In the genomic region with DNA sequence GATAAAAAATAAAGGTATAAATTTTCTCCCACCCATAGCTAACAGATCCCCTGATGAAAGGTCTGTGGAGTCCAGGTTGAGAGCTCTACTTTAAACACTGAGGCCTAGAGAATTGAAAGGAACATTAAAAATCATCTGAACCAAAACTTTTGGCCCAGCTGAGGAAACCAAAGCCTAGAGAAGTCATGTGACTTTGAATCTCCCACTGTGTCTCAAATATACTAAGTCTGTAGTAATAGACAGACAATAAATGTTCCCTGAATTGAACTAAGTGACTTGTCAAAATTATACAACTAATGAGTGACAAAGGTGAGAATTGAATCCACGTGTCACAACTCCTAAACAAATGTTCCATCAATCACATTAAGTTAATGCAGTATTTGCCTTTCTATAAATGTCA, we compare ENCODE assay signal across 3 cellular contexts.
TF ChIP-seq lines count a peak whose summit lies in the region.

No MANE protein-coding gene starts in this region.

TF ChIP-seq in HEK293, 187 proteins besides CTCF, POLR2A, EP300 and RAD21:
- TF ChIP-seq ZBTB1 (tag by site-specific recombination; IDR thresholded peaks at IDR 0.05) = no peak
- TF ChIP-seq, protein P1, sequence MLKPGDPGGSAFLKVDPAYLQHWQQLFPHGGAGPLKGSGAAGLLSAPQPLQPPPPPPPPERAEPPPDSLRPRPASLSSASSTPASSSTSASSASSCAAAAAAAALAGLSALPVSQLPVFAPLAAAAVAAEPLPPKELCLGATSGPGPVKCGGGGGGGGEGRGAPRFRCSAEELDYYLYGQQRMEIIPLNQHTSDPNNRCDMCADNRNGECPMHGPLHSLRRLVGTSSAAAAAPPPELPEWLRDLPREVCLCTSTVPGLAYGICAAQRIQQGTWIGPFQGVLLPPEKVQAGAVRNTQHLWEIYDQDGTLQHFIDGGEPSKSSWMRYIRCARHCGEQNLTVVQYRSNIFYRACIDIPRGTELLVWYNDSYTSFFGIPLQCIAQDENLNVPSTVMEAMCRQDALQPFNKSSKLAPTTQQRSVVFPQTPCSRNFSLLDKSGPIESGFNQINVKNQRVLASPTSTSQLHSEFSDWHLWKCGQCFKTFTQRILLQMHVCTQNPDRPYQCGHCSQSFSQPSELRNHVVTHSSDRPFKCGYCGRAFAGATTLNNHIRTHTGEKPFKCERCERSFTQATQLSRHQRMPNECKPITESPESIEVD (tag by site-specific recombination; IDR thresholded peaks at IDR 0.05) = peak; percentile 39; the same call in 1 of the 2 replicates
- TF ChIP-seq, protein P2, sequence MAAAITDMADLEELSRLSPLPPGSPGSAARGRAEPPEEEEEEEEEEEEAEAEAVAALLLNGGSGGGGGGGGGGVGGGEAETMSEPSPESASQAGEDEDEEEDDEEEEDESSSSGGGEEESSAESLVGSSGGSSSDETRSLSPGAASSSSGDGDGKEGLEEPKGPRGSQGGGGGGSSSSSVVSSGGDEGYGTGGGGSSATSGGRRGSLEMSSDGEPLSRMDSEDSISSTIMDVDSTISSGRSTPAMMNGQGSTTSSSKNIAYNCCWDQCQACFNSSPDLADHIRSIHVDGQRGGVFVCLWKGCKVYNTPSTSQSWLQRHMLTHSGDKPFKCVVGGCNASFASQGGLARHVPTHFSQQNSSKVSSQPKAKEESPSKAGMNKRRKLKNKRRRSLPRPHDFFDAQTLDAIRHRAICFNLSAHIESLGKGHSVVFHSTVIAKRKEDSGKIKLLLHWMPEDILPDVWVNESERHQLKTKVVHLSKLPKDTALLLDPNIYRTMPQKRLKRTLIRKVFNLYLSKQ (tag by site-specific recombination; IDR thresholded peaks at IDR 0.05; ENCODE audit: borderline replicate concordance) = no peak

TF ChIP-seq in HEK293T, 16 proteins besides CTCF, POLR2A, EP300 and RAD21:
- TF ChIP-seq, protein P3, sequence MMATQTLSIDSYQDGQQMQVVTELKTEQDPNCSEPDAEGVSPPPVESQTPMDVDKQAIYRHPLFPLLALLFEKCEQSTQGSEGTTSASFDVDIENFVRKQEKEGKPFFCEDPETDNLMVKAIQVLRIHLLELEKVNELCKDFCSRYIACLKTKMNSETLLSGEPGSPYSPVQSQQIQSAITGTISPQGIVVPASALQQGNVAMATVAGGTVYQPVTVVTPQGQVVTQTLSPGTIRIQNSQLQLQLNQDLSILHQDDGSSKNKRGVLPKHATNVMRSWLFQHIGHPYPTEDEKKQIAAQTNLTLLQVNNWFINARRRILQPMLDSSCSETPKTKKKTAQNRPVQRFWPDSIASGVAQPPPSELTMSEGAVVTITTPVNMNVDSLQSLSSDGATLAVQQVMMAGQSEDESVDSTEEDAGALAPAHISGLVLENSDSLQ (IDR thresholded peaks at IDR 0.05) = peak; percentile 72; the same call in 1 of the 2 replicates
- TF ChIP-seq NFRKB (IDR thresholded peaks at IDR 0.05) = no peak

TF ChIP-seq in K562, 482 proteins besides CTCF, POLR2A, EP300 and RAD21:
- TF ChIP-seq ATF1 (CRISPR knock-in tag; IDR thresholded peaks at IDR 0.05) (no peak), ATF1 (tag; IDR thresholded peaks at IDR 0.05) (no peak), RAD51 (IDR thresholded peaks at IDR 0.05; ENCODE audit: borderline replicate concordance, low read depth) (peak; percentile 43; the same call in 1 of the 2 replicates)
- TF ChIP-seq, protein P4, sequence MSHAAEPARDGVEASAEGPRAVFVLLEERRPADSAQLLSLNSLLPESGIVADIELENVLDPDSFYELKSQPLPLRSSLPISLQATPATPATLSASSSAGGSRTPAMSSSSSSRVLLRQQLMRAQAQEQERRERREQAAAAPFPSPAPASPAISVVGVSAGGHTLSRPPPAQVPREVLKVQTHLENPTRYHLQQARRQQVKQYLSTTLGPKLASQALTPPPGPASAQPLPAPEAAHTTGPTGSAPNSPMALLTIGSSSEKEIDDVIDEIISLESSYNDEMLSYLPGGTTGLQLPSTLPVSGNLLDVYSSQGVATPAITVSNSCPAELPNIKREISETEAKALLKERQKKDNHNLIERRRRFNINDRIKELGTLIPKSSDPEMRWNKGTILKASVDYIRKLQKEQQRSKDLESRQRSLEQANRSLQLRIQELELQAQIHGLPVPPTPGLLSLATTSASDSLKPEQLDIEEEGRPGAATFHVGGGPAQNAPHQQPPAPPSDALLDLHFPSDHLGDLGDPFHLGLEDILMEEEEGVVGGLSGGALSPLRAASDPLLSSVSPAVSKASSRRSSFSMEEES (CRISPR knock-in tag; IDR thresholded peaks at IDR 0.05) = peak; percentile 90
